23 cellular contexts compared by ENCODE assay signal in genomic region chr18:43533371-43533770, GRCh38.
DNase-seq lines count a peak whose midpoint lies in the region; ATAC-seq, FAIRE-seq and TF ChIP-seq lines count a peak whose summit lies in the region.
"Had no signal": no experiment of that assay in that cellular context is flagged by ENCODE, and none has a peak within 500 bp of the region (broad histone marks: within the 10 kb centered on the region; RNA-seq: fewer than 3 reads in every experiment).

No MANE protein-coding gene starts in this region.

- intact Hi-C loops in mammary epithelial cell (cut with micrococcal nuclease) (no loop called here), MCF 10A (cut with micrococcal nuclease) (no loop called here), PC-3 (cut with micrococcal nuclease) (no loop called here), pancreas (cut with DNase I) (no loop called here)

- H3K4me3 Mint-ChIP-seq in MCF 10A (ENCODE audit: unreplicated experiment): no peak overlapping the region
- H3K4me3 Mint-ChIP-seq: B cell; CD4-positive, alpha-beta T cell; CD8-positive, alpha-beta T cell had no signal

- DNase-seq in mammary epithelial cell: peak; percentile 4
- DNase-seq in MCF 10A (ENCODE audit: unreplicated experiment): no peak
- peak; percentile 6 for DNase-seq in PC-3
- peak; percentile 3 for DNase-seq in fibroblast of gingiva (ENCODE audit: low read depth)
- no peak for DNase-seq in pancreas
- DNase-seq: 8988T; AML-193; Caco-2; Calu3; CD4-positive, alpha-beta T cell; CD8-positive, alpha-beta T cell; DMS79 treated with DMSO at 0.1 percent for 48 hours; GF-D8 had no signal

- dilution Hi-C loops in mammary epithelial cell (cut with HindIII; ENCODE audit: low sequenced_read_pairs): no loop called here

- H3K9me2 ChIP-seq in PC-3 (replicated peaks; ENCODE audit: low read length): no peaks in the 10 kb centered on the region

- no TSS peak for BruUV-seq in mammary epithelial cell (replicated peaks; lab: Mats Ljungman, UMichigan)
- no TSS peak for BruUV-seq in MCF 10A (replicated peaks; lab: Mats Ljungman, UMichigan)
- BruUV-seq in PC-3 (replicated peaks; lab: Mats Ljungman, UMichigan): no TSS peak

- no peaks in the 10 kb centered on the region for H3K9me3 ChIP-seq in mammary epithelial cell (replicated peaks; ENCODE audit: insufficient read depth, low read length)
- H3K9me3 ChIP-seq in PC-3 (ENCODE audit: low read length): no peaks in the 10 kb centered on the region
- H3K9me3 ChIP-seq in skeletal muscle satellite cell (replicated peaks; ENCODE audit: low read length): no peaks in the 10 kb centered on the region
- no peaks in the 10 kb centered on the region for H3K9me3 ChIP-seq in pancreas
- H3K9me3 ChIP-seq: BLaER1 treated with 17β-estradiol and CSF1 and Interleukin-3, amounts not matched to agents 10 nM and 100 nM; Caco-2 had no signal

- peaks cover 22% of the 10 kb centered on the region for H3K4me1 ChIP-seq in mammary epithelial cell (ENCODE audit: insufficient read depth, low read length)
- no peaks in the 10 kb centered on the region for H3K4me1 ChIP-seq in PC-3 (ENCODE audit: insufficient read depth, low read length)
- peaks cover 56% of the 10 kb centered on the region for H3K4me1 ChIP-seq in skeletal muscle satellite cell (ENCODE audit: control insufficient read depth, insufficient read depth, low read length)
- H3K4me1 ChIP-seq in pancreas: no peaks in the 10 kb centered on the region
- H3K4me1 ChIP-seq: BLaER1 treated with 17β-estradiol and CSF1 and Interleukin-3, amounts not matched to agents 10 nM and 100 nM; Caco-2 had no signal

- FAIRE-seq in pancreas (lab: Jason Lieb, UNC): no peak
- FAIRE-seq: A204.1, G401.6, GM12891, GM19239 had no signal

- TF ChIP-seq CTCF in mammary epithelial cell (conservative IDR thresholded peaks at IDR 0.05 in 1 of 2, IDR thresholded peaks at IDR 0.05 in 1 of 2; ENCODE audit: extremely low read depth in 1 of 2, insufficient read depth in 1 of 2, low read depth in 1 of 2, low read length in 2 of 2) (no peak), MCF 10A (IDR thresholded peaks at IDR 0.05; ENCODE audit: unreplicated experiment) (no peak), PC-3 (conservative IDR thresholded peaks at IDR 0.05; ENCODE audit: low read depth, low read length) (no peak), pancreas (IDR thresholded peaks at IDR 0.05) (no peak)

- H3K36me3 ChIP-seq in mammary epithelial cell (ENCODE audit: insufficient read depth, low read length) (no peaks in the 10 kb centered on the region), PC-3 (ENCODE audit: low read depth, low read length) (no peaks in the 10 kb centered on the region), skeletal muscle satellite cell (ENCODE audit: insufficient read depth, low read length) (no peaks in the 10 kb centered on the region), pancreas (no peaks in the 10 kb centered on the region)
- H3K36me3 ChIP-seq: BLaER1 treated with 17β-estradiol and CSF1 and Interleukin-3, amounts not matched to agents 10 nM and 100 nM had no signal

- POLR2A ChIA-PET in MCF 10A (lab: Yijun Ruan, JAX) (no interaction called here), PC-3 (lab: Charles Lee; ENCODE audit: unreplicated experiment) (no interaction called here)

- H3K27me3 Mint-ChIP-seq in MCF 10A (ENCODE audit: insufficient read depth, unreplicated experiment): peaks cover 14% of the 10 kb centered on the region
- H3K27me3 Mint-ChIP-seq: B cell; CD4-positive, alpha-beta T cell had no signal

- no peaks in the 10 kb centered on the region for H3K36me3 Mint-ChIP-seq in MCF 10A (ENCODE audit: insufficient read depth, unreplicated experiment)
- H3K36me3 Mint-ChIP-seq: CD8-positive, alpha-beta T cell had no signal

- H3K9me3 Mint-ChIP-seq in MCF 10A (ENCODE audit: unreplicated experiment): no peaks in the 10 kb centered on the region
- H3K9me3 Mint-ChIP-seq: CD8-positive, alpha-beta T cell had no signal

- no peak overlapping the region for H3K9ac ChIP-seq in mammary epithelial cell (ENCODE audit: insufficient read depth, low read length)
- H3K9ac ChIP-seq in PC-3 (ENCODE audit: low read length): no peak overlapping the region
- H3K9ac ChIP-seq in skeletal muscle satellite cell (ENCODE audit: low read depth, low read length): peak overlapping the region; percentile 34
- H3K9ac ChIP-seq: BLaER1 treated with 17β-estradiol and CSF1 and Interleukin-3, amounts not matched to agents 10 nM and 100 nM had no signal

- WGBS in mammary epithelial cell (ENCODE audit: low coverage, missing lambda C conversion rate): 75% methylated on average over 1 of the region's 1 CpG
- 75 to 88% methylated on average over 1 of the region's 1 CpG for WGBS in pancreas, 2 donors

- H3K27ac ChIP-seq in mammary epithelial cell (ENCODE audit: insufficient read depth, low read depth, low read length): no peak overlapping the region
- H3K27ac ChIP-seq in PC-3 (ENCODE audit: low read length): no peak overlapping the region
- H3K27ac ChIP-seq in pancreas: no peak overlapping the region
- H3K27ac ChIP-seq: BLaER1 treated with 17β-estradiol and CSF1 and Interleukin-3, amounts not matched to agents 10 nM and 100 nM; C4-2B had no signal

- in situ Hi-C loops in mammary epithelial cell (cut with MboI; ENCODE audit: low sequenced_read_pairs in 2 of 2): no loop called here

- no peak overlapping the region for H2AFZ ChIP-seq in mammary epithelial cell (ENCODE audit: low read depth, low read length)
- H2AFZ ChIP-seq in PC-3 (ENCODE audit: low read length): no peak overlapping the region

- no peaks in the 10 kb centered on the region for H3K79me2 ChIP-seq in mammary epithelial cell (ENCODE audit: insufficient read depth, low read length)
- no peaks in the 10 kb centered on the region for H3K79me2 ChIP-seq in PC-3 (ENCODE audit: low read length)

- H4K20me1 ChIP-seq in mammary epithelial cell (ENCODE audit: insufficient read depth, low read length) (no peaks in the 10 kb centered on the region), PC-3 (ENCODE audit: low read length) (no peaks in the 10 kb centered on the region)
- H4K20me1 ChIP-seq: BLaER1 treated with 17β-estradiol and CSF1 and Interleukin-3, amounts not matched to agents 10 nM and 100 nM had no signal

- H3K27ac Mint-ChIP-seq in MCF 10A (ENCODE audit: low read depth, unreplicated experiment): no peak overlapping the region
- H3K27ac Mint-ChIP-seq: B cell; CD4-positive, alpha-beta T cell; CD8-positive, alpha-beta T cell had no signal

- no peak overlapping the region for H3K4me3 ChIP-seq in mammary epithelial cell (replicated peaks in 1 of 3; ENCODE audit: insufficient read depth in 1 of 3, low read depth in 2 of 3, low read length in 3 of 3)
- no peak overlapping the region for H3K4me3 ChIP-seq in PC-3 (ENCODE audit: low read length)
- H3K4me3 ChIP-seq in skeletal muscle satellite cell (ENCODE audit: low read length): no peak overlapping the region
- H3K4me3 ChIP-seq in pancreas: no peak overlapping the region
- H3K4me3 ChIP-seq: BLaER1 treated with 17β-estradiol and CSF1 and Interleukin-3, amounts not matched to agents 10 nM and 100 nM had no signal

- H3F3A ChIP-seq in PC-3 (ENCODE audit: low read length, unreplicated experiment): no peaks in the 10 kb centered on the region

- H3K4me2 ChIP-seq in mammary epithelial cell (ENCODE audit: insufficient read depth, low read depth, low read length): no peak overlapping the region
- H3K4me2 ChIP-seq in PC-3 (ENCODE audit: low read length): no peak overlapping the region
- H3K4me2 ChIP-seq in skeletal muscle satellite cell (ENCODE audit: low read length): peak overlapping the region; percentile 3
- H3K4me2 ChIP-seq: BLaER1 treated with 17β-estradiol and CSF1 and Interleukin-3, amounts not matched to agents 10 nM and 100 nM had no signal

- H3K27me3 ChIP-seq in mammary epithelial cell (ENCODE audit: insufficient read depth, low read length): no peaks in the 10 kb centered on the region
- no peaks in the 10 kb centered on the region for H3K27me3 ChIP-seq in PC-3 (ENCODE audit: low read length)
- no peaks in the 10 kb centered on the region for H3K27me3 ChIP-seq in skeletal muscle satellite cell (ENCODE audit: control insufficient read depth, insufficient read depth, low read length)
- no peaks in the 10 kb centered on the region for H3K27me3 ChIP-seq in pancreas
- H3K27me3 ChIP-seq: BLaER1 treated with 17β-estradiol and CSF1 and Interleukin-3, amounts not matched to agents 10 nM and 100 nM had no signal

- no peaks in the 10 kb centered on the region for H3K4me1 Mint-ChIP-seq in MCF 10A (ENCODE audit: insufficient read depth, unreplicated experiment)
- H3K4me1 Mint-ChIP-seq: B cell had no signal

- CTCF ChIA-PET in mammary epithelial cell (lab: Charles Lee; ENCODE audit: low non-redundant PET): no interaction called here
- CTCF ChIA-PET in MCF 10A (lab: Yijun Ruan, JAX): interaction anchor here (0.7 kb wide), 1 partner anchor 1363 kb away, joined by 3 read pairs; no protein-coding TSS in a partner anchor
- CTCF ChIA-PET in PC-3 (lab: Charles Lee): no interaction called here

- ATAC-seq in PC-3 (peak; percentile 43), pancreas (no peak), GM19351 (IDR thresholded peaks at IDR 0.05; ENCODE audit: unreplicated experiment) (no peak), HG02852 (IDR thresholded peaks at IDR 0.05; ENCODE audit: unreplicated experiment) (no peak)
- ATAC-seq: CD8-positive, alpha-beta T cell had no signal

Comparison
In these comparisons a context has a peak if more than half of its experiments do, and no peak if none do; other contexts are left out.
1. DNase-seq: peak in mammary epithelial cell (single experiment), PC-3 (single experiment) and fibroblast of gingiva (single experiment); none in MCF 10A (single experiment) and pancreas (0 of 6).